8 cellular contexts compared by ENCODE assay signal in the genomic region with DNA sequence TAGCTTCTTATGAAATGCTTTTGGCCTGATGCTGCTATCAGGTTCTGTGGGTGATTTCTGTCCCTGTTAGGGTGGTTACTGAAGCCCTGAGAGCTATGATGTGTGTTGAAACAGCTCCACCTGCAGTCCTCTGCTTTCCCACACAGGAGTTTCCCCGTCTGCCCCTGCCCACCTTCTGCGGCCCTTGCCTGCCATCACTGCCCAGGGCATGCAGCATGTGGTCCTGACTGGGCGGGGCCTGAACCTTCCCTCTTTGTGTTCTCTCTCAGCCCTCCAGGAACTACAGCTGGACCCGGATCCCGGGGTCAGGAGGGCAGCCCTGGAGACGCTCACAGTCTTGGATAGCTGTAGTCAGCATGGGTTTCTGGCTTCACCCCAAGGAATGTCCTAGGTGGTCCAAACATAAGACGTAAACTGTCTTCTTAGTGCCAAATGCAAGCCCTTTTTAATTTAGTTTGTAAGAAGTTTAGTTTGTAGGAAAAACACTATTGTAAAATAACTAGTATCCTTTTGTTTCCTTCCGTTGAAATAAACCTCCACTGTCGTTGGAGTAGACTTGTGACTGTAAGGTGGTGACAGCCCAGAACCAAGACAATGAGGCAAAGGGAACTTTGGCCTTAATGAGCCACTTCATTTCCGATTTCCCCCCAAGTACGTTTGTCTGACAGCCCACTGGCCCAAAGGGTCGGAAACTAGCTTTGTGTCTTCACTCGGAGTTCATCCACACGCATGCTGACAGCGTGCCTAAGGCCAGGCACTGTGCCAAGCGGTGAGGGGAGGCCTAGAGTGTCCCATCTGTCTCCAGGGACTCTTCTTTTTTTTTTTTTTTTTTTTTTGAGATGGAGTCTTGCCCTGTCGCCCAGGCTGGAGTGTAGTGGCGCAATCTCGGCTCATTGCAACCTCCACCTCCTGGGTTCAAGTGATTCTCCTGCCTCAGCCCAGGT. TPM values are rescaled to one million over a fixed set of nuclear protein-coding genes. Genes with fewer than 3 reads are reported as not detected.
DNase-seq lines count a peak whose midpoint lies in the region; ATAC-seq and TF ChIP-seq lines count a peak whose summit lies in the region.

No MANE protein-coding gene starts in this region.

- intact Hi-C loops in right lobe of liver (cut with DNase I), result no loop called here

- H3K9me3 ChIP-seq in DOHH2 (ENCODE audit: control insufficient read depth, insufficient read depth, low read length) (no peaks in the 10 kb centered on the region), right lobe of liver (no peaks in the 10 kb centered on the region)

- DNase-seq in LoVo (ENCODE audit: low spot score), result peak; percentile 69
- peak; percentile 58 for DNase-seq in amniotic epithelial cell (ENCODE audit: low read depth)
- DNase-seq in right lobe of liver, result no peak
- DNase-seq in NK-92 treated with Interleukin-12 subunit alpha and Interleukin-12 subunit beta, amount 100 ng/mL, for 24 hours (lab: John Stamatoyannopoulos, UW), result no peak
- DNase-seq in NCI-H146 treated with DMSO at 0.1 percent for 48 hours (lab: John Stamatoyannopoulos, UW; ENCODE audit: unreplicated experiment), result no peak

- no peak for TF ChIP-seq POLR2A in right lobe of liver (IDR thresholded peaks at IDR 0.05)

- ATAC-seq in right lobe of liver (peak; percentile 79 to 93 (median 84)), HG02642 (IDR thresholded peaks at IDR 0.05; ENCODE audit: poor library complexity, unreplicated experiment) (no peak), HG02884 (IDR thresholded peaks at IDR 0.05; ENCODE audit: unreplicated experiment) (no peak)

- H3K36me3 ChIP-seq in DOHH2 (ENCODE audit: control insufficient read depth, low read length) (peaks cover 41% of the 10 kb centered on the region), right lobe of liver (no peaks in the 10 kb centered on the region)

- H3K4me1 ChIP-seq in DOHH2 (ENCODE audit: control insufficient read depth, low read length) (peaks cover 11% of the 10 kb centered on the region), right lobe of liver (peaks cover 0 to 3% (median 0%) of the 10 kb centered on the region in 4 donors)

- peak; percentile 33 for TF ChIP-seq CTCF in DOHH2 (IDR thresholded peaks at IDR 0.05; ENCODE audit: low read depth, low read length, poor library complexity, severe bottlenecking)
- TF ChIP-seq CTCF in right lobe of liver (IDR thresholded peaks at IDR 0.05), result peak; percentile 29 to 46 (median 31)

- peaks cover 20% of the 10 kb centered on the region for H3F3A ChIP-seq in DOHH2 (ENCODE audit: control insufficient read depth, insufficient read depth)

- H3K4me3 ChIP-seq in DOHH2 (ENCODE audit: low read length) (no peak overlapping the region), right lobe of liver (no peak overlapping the region)

- H3K9me2 ChIP-seq in DOHH2 (replicated peaks; ENCODE audit: control insufficient read depth, low read length), result no peaks in the 10 kb centered on the region

- WGBS in right lobe of liver (ENCODE audit: insufficient coverage, low coverage, low lambda C conversion rate, missing lambda C conversion rate), result 59% methylated on average over 12 of the region's 19 CpGs

- no peak overlapping the region for H3K4me2 ChIP-seq in DOHH2 (ENCODE audit: low read length)

- H3K27me3 ChIP-seq in DOHH2 (ENCODE audit: control insufficient read depth, low read length), result no peaks in the 10 kb centered on the region
- H3K27me3 ChIP-seq in right lobe of liver, result no peaks in the 10 kb centered on the region

- H3K27ac ChIP-seq in DOHH2 (ENCODE audit: low read depth, low read length) (no peak overlapping the region), right lobe of liver (no peak overlapping the region)

- H3K79me2 ChIP-seq in DOHH2 (ENCODE audit: control insufficient read depth, low read length), result peaks cover 22% of the 10 kb centered on the region

- peaks cover 15% of the 10 kb centered on the region; the same call in 1 of the 2 replicates for H4K20me1 ChIP-seq in DOHH2 (ENCODE audit: control insufficient read depth, insufficient read depth, low read depth, low read length)

RNA-seq across cellular contexts. Expression of a gene that starts 21.2 kb away (rescaled TPM):
- total RNA-seq in right lobe of liver, result 1 to 10 TPM in 3 of 6 experiments, under 1 TPM in 3; 0.27 to 2.5 (median 0.89) TPM

RNA-seq across cellular contexts. Expression of a gene that starts 55.0 kb away (rescaled TPM):
- 1 to 10 TPM in 4 of 6 experiments, under 1 TPM in 2; 0.49 to 7.6 (median 2.0) TPM for total RNA-seq in right lobe of liver

Comparison
In these comparisons a context has a peak if more than half of its experiments do, and no peak if none do; other contexts are left out.
1. DNase-seq: peak in LoVo (single experiment) and amniotic epithelial cell (single experiment); none in right lobe of liver (0 of 3), NK-92 treated with Interleukin-12 subunit alpha and Interleukin-12 subunit beta, amount 100 ng/mL, for 24 hours (single experiment) and NCI-H146 treated with DMSO at 0.1 percent for 48 hours (single experiment).
2. ATAC-seq: peak in right lobe of liver (4 of 4); none in HG02642 (single experiment) and HG02884 (single experiment).